ENCODE assay signal across 8 cellular contexts in genomic region chr9:125409217-125409636, GRCh38.
DNase-seq lines count a peak whose midpoint lies in the region; ATAC-seq and TF ChIP-seq lines count a peak whose summit lies in the region.
"Had no signal": no experiment of that assay in that cellular context is flagged by ENCODE, and none has a peak within 500 bp of the region (broad histone marks: within the 10 kb centered on the region; RNA-seq: fewer than 3 reads in every experiment).

No MANE protein-coding gene starts in this region.

- no peak overlapping the region for H3K4me2 ChIP-seq in mesenchymal stem cell (ENCODE audit: low read length, poor library complexity, severe bottlenecking)

- no peak overlapping the region for H3K23ac ChIP-seq in mesenchymal stem cell (ENCODE audit: low read length in 2 of 2)

- no peak overlapping the region for H4K91ac ChIP-seq in mesenchymal stem cell (ENCODE audit: low read length)

- POLR2A ChIA-PET in Caco-2 (lab: Charles Lee) = no interaction called here

- CTCF ChIA-PET in Caco-2 (lab: Charles Lee) = interaction anchor here (1.1 to 1.4 kb wide), 2 partner anchors 14 to 47 kb away, joined by 3 read pairs; no protein-coding TSS in a partner anchor

- H3K9me3 Mint-ChIP-seq in Caco-2 (ENCODE audit: unreplicated experiment) = no peaks in the 10 kb centered on the region
- no peaks in the 10 kb centered on the region for H3K9me3 Mint-ChIP-seq in T-helper 2 cell treated with Interferon-gamma antibody and Interleukin-4, amounts not matched to agents 5 μg/mL and 100 μg/mL, for 36 hours

- in situ Hi-C loops in GM13976 (cut with MboI; ENCODE audit: low sequenced_read_pairs, unreplicated experiment) = loop anchor here (10.0 to 25.0 kb wide), 3 partner anchors 328 to 1003 kb away; partner anchors contain the start of gene PBX3

- H3K9me3 ChIP-seq in Caco-2 (no peaks in the 10 kb centered on the region), mesenchymal stem cell (ENCODE audit: control insufficient read depth, low read length) (no peaks in the 10 kb centered on the region)

- 98% methylated on average over 10 of the region's 20 CpGs for WGBS in mesenchymal stem cell

- H3K27ac ChIP-seq in mesenchymal stem cell (ENCODE audit: low read length, poor library complexity, severe bottlenecking) = no peak overlapping the region

- H3K4me3 ChIP-seq in Caco-2 (ENCODE audit: low read depth, low read length) (no peak overlapping the region), mesenchymal stem cell (ENCODE audit: insufficient read depth in 1 of 2, low read depth in 1 of 2, low read length in 2 of 2) (no peak overlapping the region)

- ATAC-seq in GM21447 (IDR thresholded peaks at IDR 0.05; ENCODE audit: unreplicated experiment) = no peak

- TSS peak; percentile 91 for BruUV-seq in Caco-2 (replicated peaks; lab: Mats Ljungman, UMichigan)

- peak overlapping the region; percentile 86 for H3K27ac Mint-ChIP-seq in Caco-2 (ENCODE audit: unreplicated experiment)
- no peak overlapping the region for H3K27ac Mint-ChIP-seq in T-helper 2 cell treated with Interferon-gamma antibody and Interleukin-4, amounts not matched to agents 5 μg/mL and 100 μg/mL, for 36 hours

- H3K9ac ChIP-seq in mesenchymal stem cell (ENCODE audit: low read length) = no peak overlapping the region

- no peaks in the 10 kb centered on the region for H3K79me1 ChIP-seq in mesenchymal stem cell (replicated peaks; ENCODE audit: low read length, poor library complexity, severe bottlenecking)

- no peaks in the 10 kb centered on the region for H3K27me3 Mint-ChIP-seq in Caco-2 (ENCODE audit: insufficient read depth, unreplicated experiment)
- peaks cover 17% of the 10 kb centered on the region for H3K27me3 Mint-ChIP-seq in T-helper 2 cell treated with Interferon-gamma antibody and Interleukin-4, amounts not matched to agents 5 μg/mL and 100 μg/mL, for 36 hours (ENCODE audit: low read depth)

- TF ChIP-seq CTCF in Caco-2 (IDR thresholded peaks at IDR 0.05; ENCODE audit: insufficient read depth in 1 of 2, low read depth in 1 of 2, low read length in 1 of 2, severe bottlenecking in 1 of 2, unreplicated experiment in 1 of 2) = no peak
- peak; percentile 1 for TF ChIP-seq CTCF in GM13976 (IDR thresholded peaks at IDR 0.05; ENCODE audit: borderline replicate concordance, control extremely low read depth, extremely low read depth, insufficient read depth, missing control alignments)

- peak; percentile 56 to 79 for DNase-seq in Caco-2
- peak; percentile 79 for DNase-seq in GM13976 (ENCODE audit: low spot score)
- no peak for DNase-seq in T-helper 2 cell treated with Interferon-gamma antibody and Interleukin-4, amounts not matched to agents 5 μg/mL and 100 μg/mL, for 36 hours (ENCODE audit: low spot score)
- no peak for DNase-seq in mesenchymal stem cell
- DNase-seq in CD1c-positive myeloid dendritic cell (ENCODE audit: extremely low spot score) = no peak
- no peak for DNase-seq in NCI-H1092 (lab: John Stamatoyannopoulos, UW)
- DNase-seq: activated CD4-positive, CD25-positive, alpha-beta regulatory T cell treated with anti-CD3 and anti-CD28 coated beads, Interleukin-2, amount 50 U/mL, for 72 hours had no signal

- no peaks in the 10 kb centered on the region for H3K27me3 ChIP-seq in Caco-2 (replicated peaks; ENCODE audit: control insufficient read depth, insufficient read depth, low read length)
- peaks cover 0 to 5% of the 10 kb centered on the region in 2 experiments for H3K27me3 ChIP-seq in mesenchymal stem cell (ENCODE audit: control insufficient read depth in 1 of 2, insufficient read depth in 1 of 2, low read length in 2 of 2)

- intact Hi-C loops in Caco-2 (cut with micrococcal nuclease; ENCODE audit: unreplicated experiment) = no loop called here

- H3K18ac ChIP-seq in mesenchymal stem cell (ENCODE audit: low read depth in 1 of 2, low read length in 2 of 2) = no peak overlapping the region

- H3K4me3 Mint-ChIP-seq in Caco-2 (ENCODE audit: unreplicated experiment) = peak overlapping the region; percentile 71
- H3K4me3 Mint-ChIP-seq in T-helper 2 cell treated with Interferon-gamma antibody and Interleukin-4, amounts not matched to agents 5 μg/mL and 100 μg/mL, for 36 hours = peak overlapping the region; percentile 79

- no peak overlapping the region for H4K8ac ChIP-seq in mesenchymal stem cell (ENCODE audit: low read length)

- H3K4me1 ChIP-seq in Caco-2 = peaks cover 15% of the 10 kb centered on the region
- H3K4me1 ChIP-seq in mesenchymal stem cell (ENCODE audit: control insufficient read depth, insufficient read depth, low read depth, low read length) = peaks cover 14% of the 10 kb centered on the region

- no peak overlapping the region for H3K14ac ChIP-seq in mesenchymal stem cell (ENCODE audit: low read length in 2 of 2)

- peaks cover 10% of the 10 kb centered on the region for H3K4me1 Mint-ChIP-seq in Caco-2 (ENCODE audit: low read depth, unreplicated experiment)
- peaks cover 13% of the 10 kb centered on the region for H3K4me1 Mint-ChIP-seq in T-helper 2 cell treated with Interferon-gamma antibody and Interleukin-4, amounts not matched to agents 5 μg/mL and 100 μg/mL, for 36 hours (ENCODE audit: low read depth)

- peaks cover 12% of the 10 kb centered on the region for H3K36me3 Mint-ChIP-seq in Caco-2 (ENCODE audit: insufficient read depth, unreplicated experiment)
- no peaks in the 10 kb centered on the region for H3K36me3 Mint-ChIP-seq in T-helper 2 cell treated with Interferon-gamma antibody and Interleukin-4, amounts not matched to agents 5 μg/mL and 100 μg/mL, for 36 hours (ENCODE audit: low read depth)

- no peak overlapping the region for H2AFZ ChIP-seq in mesenchymal stem cell (ENCODE audit: low read depth, low read length)

- H2BK15ac ChIP-seq in mesenchymal stem cell (ENCODE audit: low read depth, poor library complexity, severe bottlenecking) = peak overlapping the region; percentile 4

- H2BK5ac ChIP-seq in mesenchymal stem cell (ENCODE audit: low read depth, low read length, poor library complexity, severe bottlenecking) = no peak overlapping the region

- peak overlapping the region in 1 of 2 experiments; percentile 79 for H2BK12ac ChIP-seq in mesenchymal stem cell (ENCODE audit: low read length in 2 of 2)

- H2BK120ac ChIP-seq in mesenchymal stem cell (ENCODE audit: low read depth, low read length) = no peak overlapping the region

- H3K36me3 ChIP-seq in Caco-2 (ENCODE audit: control insufficient read depth, insufficient read depth, low read length) (no peaks in the 10 kb centered on the region), mesenchymal stem cell (ENCODE audit: control insufficient read depth in 1 of 2, insufficient read depth in 2 of 2, low read depth in 1 of 2, low read length in 2 of 2) (peaks cover 0 to 5% of the 10 kb centered on the region in 2 experiments)

- H2AK5ac ChIP-seq in mesenchymal stem cell (ENCODE audit: low read length, severe bottlenecking) = no peak overlapping the region

- no peak overlapping the region for H3K4ac ChIP-seq in mesenchymal stem cell (ENCODE audit: low read depth in 1 of 2, low read length in 2 of 2)

Comparison
In these comparisons a context has a peak if more than half of its experiments do, and no peak if none do; other contexts are left out.
1. DNase-seq: peak in Caco-2 (2 of 2) and GM13976 (single experiment); none in T-helper 2 cell treated with Interferon-gamma antibody and Interleukin-4, amounts not matched to agents 5 μg/mL and 100 μg/mL, for 36 hours (single experiment), mesenchymal stem cell (single experiment), CD1c-positive myeloid dendritic cell (single experiment) and NCI-H1092 (single experiment).